In the genomic region with DNA sequence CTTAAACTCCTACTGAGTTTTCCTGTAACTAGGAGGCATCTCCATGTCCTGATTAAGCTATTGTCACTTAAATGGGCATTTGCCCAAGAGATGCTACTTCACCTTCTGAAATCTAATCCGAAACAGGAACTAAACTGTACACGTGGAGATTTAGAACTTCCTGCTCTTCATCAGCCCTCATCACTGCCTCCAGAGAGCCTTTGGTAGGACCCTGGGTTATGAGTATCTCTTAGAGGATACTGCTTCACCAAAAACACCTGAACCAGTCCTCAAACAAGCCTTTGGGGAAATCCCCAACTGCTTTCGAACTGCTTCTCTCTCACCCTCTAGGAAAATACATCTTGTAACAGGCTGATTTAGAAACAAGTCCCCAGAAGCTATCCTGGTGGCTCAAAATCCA, we compare ENCODE assay signal across 22 cellular contexts.
DNase-seq lines count a peak whose midpoint lies in the region; ATAC-seq and FAIRE-seq lines count a peak whose summit lies in the region.
"Had no signal": no experiment of that assay in that cellular context is flagged by ENCODE, and none has a peak within 500 bp of the region (broad histone marks: within the 10 kb centered on the region; RNA-seq: fewer than 3 reads in every experiment).

No MANE protein-coding gene starts in this region.

- peak; percentile 60 for ATAC-seq in GM19452 (IDR thresholded peaks at IDR 0.05; ENCODE audit: unreplicated experiment)
- peak; percentile 47 for ATAC-seq in HG02763 (IDR thresholded peaks at IDR 0.05; ENCODE audit: unreplicated experiment)
- no peak for ATAC-seq in HG02852 (IDR thresholded peaks at IDR 0.05; ENCODE audit: unreplicated experiment)
- ATAC-seq: body of pancreas; effector memory CD8-positive, alpha-beta T cell; naive thymus-derived CD4-positive, alpha-beta T cell; pancreas; sciatic nerve had no signal

- peak; percentile 38 for FAIRE-seq in GM18507 (lab: Jason Lieb, UNC)
- FAIRE-seq: pancreas had no signal

- no peak for DNase-seq in GM18507 (ENCODE audit: extremely low spot score, insufficient read length, low read depth)
- DNase-seq in NCI-H2029 (lab: John Stamatoyannopoulos, UW): peak; percentile 13
- no peak for DNase-seq in NCI-H146 treated with DMSO at 0.1 percent for 48 hours (lab: John Stamatoyannopoulos, UW; ENCODE audit: unreplicated experiment)
- no peak for DNase-seq in activated gamma-delta T cell (lab: John Stamatoyannopoulos, UW)
- no peak for DNase-seq in T1000 (lab: John Stamatoyannopoulos, UW)
- DNase-seq: activated CD4-positive, alpha-beta T cell treated with anti-CD3 and anti-CD28 coated beads for 48 hours; body of pancreas; CD4-positive, alpha-beta T cell; DMS53; effector memory CD8-positive, alpha-beta T cell; esophagus squamous epithelium; GM23248; mesenchymal stem cell; naive thymus-derived CD4-positive, alpha-beta T cell; NCI-H1694 treated with DMSO at 0.1 percent for 48 hours; pancreas; stimulated activated naive CD4-positive, alpha-beta T cell treated with Interleukin-2 at 50 U/mL for 16 hours; thyroid gland had no signal
